ENCODE assay signal across 26 cellular contexts in genomic region chr6:167163476-167164011, GRCh38.
"Had no signal": no experiment of that assay in that cellular context is flagged by ENCODE, and none has a peak within 500 bp of the region (broad histone marks: within the 10 kb centered on the region; RNA-seq: fewer than 3 reads in every experiment).

No MANE protein-coding gene starts in this region.

- DNase-seq: activated CD4-positive, alpha-beta T cell treated with anti-CD3 and anti-CD28 coated beads, Interleukin-2, amount 10 ng/mL, durations not matched to agents 7 days and 5 days; activated CD4-positive, CD25-positive, alpha-beta regulatory T cell treated with anti-CD3 and anti-CD28 coated beads, Interleukin-2, amount 50 U/mL, for 72 hours; activated CD8-positive, alpha-beta memory T cell treated with anti-CD3 and anti-CD28 coated beads, Interleukin-2, amount 10 ng/mL, durations not matched to agents 7 days and 5 days; activated CD8-positive, alpha-beta T cell treated with anti-CD3 and anti-CD28 coated beads for 36 hours; activated gamma-delta T cell; activated naive CD4-positive, alpha-beta T cell treated with anti-CD3 and anti-CD28 coated beads, Interleukin-2, amount 50 U/mL, for 16 hours; activated T-cell treated with anti-CD3 and anti-CD28 coated beads for 4 hours; anterior cingulate cortex; body of pancreas; heart right ventricle; kidney; naive thymus-derived CD8-positive, alpha-beta T cell; retina; sigmoid colon; stimulated activated CD4-positive, alpha-beta T cell treated with anti-CD3 and anti-CD28 coated beads, Interleukin-4, amount 100 ng/mL, for 1 hour; stimulated activated naive CD4-positive, alpha-beta T cell treated with Interleukin-2 at 50 U/mL for 16 hours had no signal

- H3K27ac ChIP-seq: body of pancreas, heart right ventricle, sigmoid colon, thoracic aorta, vagina, VCaP had no signal

- H3K27me3 Mint-ChIP-seq: activated CD8-positive, alpha-beta T cell treated with anti-CD3 and anti-CD28 coated beads for 36 hours had no signal

- H3K36me3 Mint-ChIP-seq: activated CD8-positive, alpha-beta memory T cell treated with anti-CD3 and anti-CD28 coated beads, Interleukin-2, amount 10 ng/mL, durations not matched to agents 7 days and 5 days; naive thymus-derived CD8-positive, alpha-beta T cell; type B pancreatic cell had no signal

- H3K9me3 ChIP-seq: body of pancreas, heart right ventricle, sigmoid colon, thoracic aorta, vagina had no signal

- H3K4me1 Mint-ChIP-seq: activated CD4-positive, alpha-beta T cell treated with anti-CD3 and anti-CD28 coated beads, Interleukin-2, amount 10 ng/mL, durations not matched to agents 7 days and 5 days; activated CD8-positive, alpha-beta memory T cell treated with anti-CD3 and anti-CD28 coated beads, Interleukin-2, amount 10 ng/mL, durations not matched to agents 7 days and 5 days; naive thymus-derived CD8-positive, alpha-beta T cell had no signal

- H3K9me3 Mint-ChIP-seq: activated CD4-positive, alpha-beta T cell treated with anti-CD3 and anti-CD28 coated beads, Interleukin-2, amount 10 ng/mL, durations not matched to agents 7 days and 5 days; activated CD8-positive, alpha-beta T cell treated with anti-CD3 and anti-CD28 coated beads for 36 hours; activated T-helper 1 cell treated with anti-CD3 and anti-CD28 coated beads, Interleukin-12 subunit alpha, Interleukin-12 subunit beta, Interleukin-2, Interleukin-4 antibody, amounts not matched to agents 30 ng/mL and 10 ng/mL and 1 ng/mL, durations not matched to agents 14 hours and 24 hours and 36 hours; naive thymus-derived CD8-positive, alpha-beta T cell; T-helper 2 cell treated with Interferon-gamma antibody and Interleukin-4, amounts not matched to agents 5 μg/mL and 100 μg/mL, for 36 hours; type B pancreatic cell had no signal

- H3K4me1 ChIP-seq: body of pancreas, heart right ventricle, sigmoid colon, vagina had no signal

- H3K4me3 ChIP-seq: body of pancreas, heart right ventricle, lung, sigmoid colon, smooth muscle cell, thoracic aorta, vagina had no signal

- ATAC-seq: activated CD8-positive, alpha-beta memory T cell treated with anti-CD3 and anti-CD28 coated beads, Interleukin-2, amount 10 ng/mL, durations not matched to agents 7 days and 5 days; activated CD8-positive, alpha-beta T cell treated with anti-CD3 and anti-CD28 coated beads for 36 hours; body of pancreas; heart right ventricle; left lobe of liver; naive thymus-derived CD8-positive, alpha-beta T cell had no signal

- H3K27me3 ChIP-seq: body of pancreas, sigmoid colon, vagina had no signal

- H3K4me3 Mint-ChIP-seq: activated CD4-positive, alpha-beta T cell treated with anti-CD3 and anti-CD28 coated beads, Interleukin-2, amount 10 ng/mL, durations not matched to agents 7 days and 5 days; activated CD8-positive, alpha-beta memory T cell treated with anti-CD3 and anti-CD28 coated beads, Interleukin-2, amount 10 ng/mL, durations not matched to agents 7 days and 5 days; activated CD8-positive, alpha-beta T cell treated with anti-CD3 and anti-CD28 coated beads for 36 hours; activated T-helper 1 cell treated with anti-CD3 and anti-CD28 coated beads, Interleukin-12 subunit alpha, Interleukin-12 subunit beta, Interleukin-2, Interleukin-4 antibody, amounts not matched to agents 30 ng/mL and 10 ng/mL and 1 ng/mL, durations not matched to agents 14 hours and 24 hours and 36 hours; naive thymus-derived CD8-positive, alpha-beta T cell; T-helper 2 cell treated with Interferon-gamma antibody and Interleukin-4, amounts not matched to agents 5 μg/mL and 100 μg/mL, for 36 hours; type B pancreatic cell had no signal

- H3K27ac Mint-ChIP-seq: activated CD4-positive, alpha-beta T cell treated with anti-CD3 and anti-CD28 coated beads, Interleukin-2, amount 10 ng/mL, durations not matched to agents 7 days and 5 days; activated CD8-positive, alpha-beta memory T cell treated with anti-CD3 and anti-CD28 coated beads, Interleukin-2, amount 10 ng/mL, durations not matched to agents 7 days and 5 days; activated CD8-positive, alpha-beta T cell treated with anti-CD3 and anti-CD28 coated beads for 36 hours; activated T-helper 1 cell treated with anti-CD3 and anti-CD28 coated beads, Interleukin-12 subunit alpha, Interleukin-12 subunit beta, Interleukin-2, Interleukin-4 antibody, amounts not matched to agents 30 ng/mL and 10 ng/mL and 1 ng/mL, durations not matched to agents 14 hours and 24 hours and 36 hours; progenitor cell of endocrine pancreas; T-helper 2 cell treated with Interferon-gamma antibody and Interleukin-4, amounts not matched to agents 5 μg/mL and 100 μg/mL, for 36 hours; type B pancreatic cell had no signal

- H3K36me3 ChIP-seq: heart right ventricle, sigmoid colon, thoracic aorta, vagina had no signal
